8 cellular contexts compared by ENCODE assay signal in genomic region chr11:65662247-65662801, GRCh38. TPM values are rescaled to one million over a fixed set of nuclear protein-coding genes. Genes with fewer than 3 reads are reported as not detected.
DNase-seq lines count a peak whose midpoint lies in the region; ATAC-seq, FAIRE-seq and TF ChIP-seq lines count a peak whose summit lies in the region.

No MANE protein-coding gene starts in this region.

- H2AFZ ChIP-seq in neural cell (ENCODE audit: low read depth, low read length): no peak overlapping the region

- no peak for TF ChIP-seq EP300 in neural cell (conservative IDR thresholded peaks at IDR 0.05; ENCODE audit: poor library complexity, severe bottlenecking)

- H3K27me3 ChIP-seq in duodenal mucosa (ENCODE audit: control insufficient read depth in 1 of 2, insufficient read depth in 2 of 2, low read length in 2 of 2) (no peaks in the 10 kb centered on the region), neural cell (ENCODE audit: insufficient read depth, low read depth, low read length) (no peaks in the 10 kb centered on the region)

- no peak for TF ChIP-seq CTCF in LNCaP clone FGC (IDR thresholded peaks at IDR 0.05; ENCODE audit: control insufficient read depth, extremely low read depth, insufficient read depth)
- no peak for TF ChIP-seq CTCF in neural cell (IDR thresholded peaks at IDR 0.05; ENCODE audit: poor library complexity, severe bottlenecking)

- H3K27ac ChIP-seq in duodenal mucosa (ENCODE audit: low read depth, low read length) (peak overlapping the region; percentile 96), neural cell (ENCODE audit: low read length) (peak overlapping the region; percentile 57)

- no peaks in the 10 kb centered on the region for H4K20me1 ChIP-seq in neural cell (ENCODE audit: insufficient read depth)

- no peak for DNase-seq in LNCaP clone FGC (ENCODE audit: low read depth)
- DNase-seq in stimulated activated CD4-positive, alpha-beta T cell treated with anti-CD3 and anti-CD28 coated beads, Interleukin-1b, Interleukin-23, amount 100 ng/mL, for 48 hours: no peak
- DNase-seq in COLO668 (lab: John Stamatoyannopoulos, UW; ENCODE audit: unreplicated experiment): no peak
- no peak for DNase-seq in frontal cortex (ENCODE audit: low spot score in 2 of 2)
- DNase-seq in activated effector memory CD4-positive, alpha-beta T cell treated with anti-CD3 and anti-CD28 coated beads, Interleukin-2, amount 50 U/mL, for 16 hours: no peak

- H3K9me3 ChIP-seq in duodenal mucosa (ENCODE audit: control insufficient read depth in 1 of 2, low read length in 2 of 2) (no peaks in the 10 kb centered on the region), neural cell (ENCODE audit: low read length) (no peaks in the 10 kb centered on the region)

- peak overlapping the region; percentile 91 for H3K4me2 ChIP-seq in neural cell (ENCODE audit: low read length)

- peaks cover 4% of the 10 kb centered on the region for H3F3A ChIP-seq in neural cell (ENCODE audit: insufficient read depth, low read length, poor library complexity, severe bottlenecking)

- peak; percentile 7 for ATAC-seq in GM19395 (IDR thresholded peaks at IDR 0.05; ENCODE audit: unreplicated experiment)

- H3K9ac ChIP-seq in duodenal mucosa (ENCODE audit: low read depth in 1 of 2, low read length in 2 of 2): peak overlapping the region; percentile 89 to 92
- H3K9ac ChIP-seq in neural cell (ENCODE audit: low read length): peak overlapping the region; percentile 98

- no peak for TF ChIP-seq RAD21 in neural cell (conservative IDR thresholded peaks at IDR 0.05)

- H3K4me1 ChIP-seq in duodenal mucosa (ENCODE audit: control insufficient read depth in 1 of 2, insufficient read depth in 2 of 2, low read length in 2 of 2): peaks cover 9 to 23% of the 10 kb centered on the region in 2 donors

- peak overlapping the region; percentile 73 for H3K4me3 ChIP-seq in LNCaP clone FGC (ENCODE audit: low read depth, low read length)
- H3K4me3 ChIP-seq in duodenal mucosa (ENCODE audit: low read depth in 1 of 2, low read length in 2 of 2): peak overlapping the region; percentile 88 to 97
- peak overlapping the region; percentile 96 for H3K4me3 ChIP-seq in neural cell (ENCODE audit: low read length)

- H3K79me2 ChIP-seq in neural cell (replicated peaks; ENCODE audit: insufficient read depth, low read length): peaks cover 10% of the 10 kb centered on the region

- FAIRE-seq in frontal cortex (lab: Jason Lieb, UNC): no peak

- H3K36me3 ChIP-seq in duodenal mucosa (ENCODE audit: control insufficient read depth in 1 of 2, insufficient read depth in 2 of 2, low read length in 2 of 2) (peaks cover 32 to 35% of the 10 kb centered on the region in 2 donors), neural cell (ENCODE audit: insufficient read depth, low read length) (peaks cover 3% of the 10 kb centered on the region)

- H3K9me2 ChIP-seq in neural cell (ENCODE audit: insufficient read depth, low read length): no peaks in the 10 kb centered on the region

TF ChIP-seq in neural cell, 6 proteins besides CTCF, POLR2A, EP300 and RAD21:
- TF ChIP-seq SMC3 (conservative IDR thresholded peaks at IDR 0.05; ENCODE audit: poor library complexity) (no peak), MXI1 (conservative IDR thresholded peaks at IDR 0.05; ENCODE audit: poor library complexity, severe bottlenecking) (no peak), POLR2AphosphoS5 (IDR thresholded peaks at IDR 0.05) (no peak), TAF1 (IDR thresholded peaks at IDR 0.05; ENCODE audit: low read depth) (no peak), EZH2 (IDR thresholded peaks at IDR 0.05; ENCODE audit: borderline replicate concordance, insufficient read depth, low read length, poor library complexity, severe bottlenecking) (no peak)
- TF ChIP-seq, protein P1, sequence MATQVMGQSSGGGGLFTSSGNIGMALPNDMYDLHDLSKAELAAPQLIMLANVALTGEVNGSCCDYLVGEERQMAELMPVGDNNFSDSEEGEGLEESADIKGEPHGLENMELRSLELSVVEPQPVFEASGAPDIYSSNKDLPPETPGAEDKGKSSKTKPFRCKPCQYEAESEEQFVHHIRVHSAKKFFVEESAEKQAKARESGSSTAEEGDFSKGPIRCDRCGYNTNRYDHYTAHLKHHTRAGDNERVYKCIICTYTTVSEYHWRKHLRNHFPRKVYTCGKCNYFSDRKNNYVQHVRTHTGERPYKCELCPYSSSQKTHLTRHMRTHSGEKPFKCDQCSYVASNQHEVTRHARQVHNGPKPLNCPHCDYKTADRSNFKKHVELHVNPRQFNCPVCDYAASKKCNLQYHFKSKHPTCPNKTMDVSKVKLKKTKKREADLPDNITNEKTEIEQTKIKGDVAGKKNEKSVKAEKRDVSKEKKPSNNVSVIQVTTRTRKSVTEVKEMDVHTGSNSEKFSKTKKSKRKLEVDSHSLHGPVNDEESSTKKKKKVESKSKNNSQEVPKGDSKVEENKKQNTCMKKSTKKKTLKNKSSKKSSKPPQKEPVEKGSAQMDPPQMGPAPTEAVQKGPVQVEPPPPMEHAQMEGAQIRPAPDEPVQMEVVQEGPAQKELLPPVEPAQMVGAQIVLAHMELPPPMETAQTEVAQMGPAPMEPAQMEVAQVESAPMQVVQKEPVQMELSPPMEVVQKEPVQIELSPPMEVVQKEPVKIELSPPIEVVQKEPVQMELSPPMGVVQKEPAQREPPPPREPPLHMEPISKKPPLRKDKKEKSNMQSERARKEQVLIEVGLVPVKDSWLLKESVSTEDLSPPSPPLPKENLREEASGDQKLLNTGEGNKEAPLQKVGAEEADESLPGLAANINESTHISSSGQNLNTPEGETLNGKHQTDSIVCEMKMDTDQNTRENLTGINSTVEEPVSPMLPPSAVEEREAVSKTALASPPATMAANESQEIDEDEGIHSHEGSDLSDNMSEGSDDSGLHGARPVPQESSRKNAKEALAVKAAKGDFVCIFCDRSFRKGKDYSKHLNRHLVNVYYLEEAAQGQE (IDR thresholded peaks at IDR 0.05; ENCODE audit: borderline replicate concordance): no peak

RNA-seq across cellular contexts. Expression of gene RELA, which starts 0.4 kb away (rescaled TPM):
- polyA plus RNA-seq in neural cell: 19.3 and 19.5 TPM in 2 replicates
- polyA minus RNA-seq in neural cell: 22.4 and 24.0 TPM in 2 replicates
- 16.3 TPM for total RNA-seq in frontal cortex

RNA-seq across cellular contexts. Expression of gene SIPA1, which starts 24.4 kb away (rescaled TPM):
- polyA plus RNA-seq in neural cell: 0.16 and 6.5 TPM in 2 replicates
- polyA minus RNA-seq in neural cell: 0.97 and 1.6 TPM in 2 replicates
- total RNA-seq in frontal cortex: 3.7 TPM

RNA-seq across cellular contexts. Expression of gene PCNX3, which starts 46.7 kb away (rescaled TPM):
- 7.8 and 8.1 TPM in 2 replicates for polyA plus RNA-seq in neural cell
- polyA minus RNA-seq in neural cell: 16.1 and 22.2 TPM in 2 replicates
- 7.7 TPM for total RNA-seq in frontal cortex

RNA-seq across cellular contexts. Expression of gene MAP3K11, which starts 48.3 kb away (rescaled TPM):
- 3.9 and 6.6 TPM in 2 replicates for polyA plus RNA-seq in neural cell
- polyA minus RNA-seq in neural cell: 12.0 and 13.4 TPM in 2 replicates
- total RNA-seq in frontal cortex: 6.9 TPM

RNA-seq across cellular contexts. Expression of gene KAT5, which starts 49.7 kb away (rescaled TPM):
- polyA plus RNA-seq in neural cell: 102 and 109 TPM in 2 replicates
- 59.0 and 62.1 TPM in 2 replicates for polyA minus RNA-seq in neural cell
- total RNA-seq in frontal cortex: 61.1 TPM
